15 cellular contexts compared by ENCODE assay signal in the genomic region with DNA sequence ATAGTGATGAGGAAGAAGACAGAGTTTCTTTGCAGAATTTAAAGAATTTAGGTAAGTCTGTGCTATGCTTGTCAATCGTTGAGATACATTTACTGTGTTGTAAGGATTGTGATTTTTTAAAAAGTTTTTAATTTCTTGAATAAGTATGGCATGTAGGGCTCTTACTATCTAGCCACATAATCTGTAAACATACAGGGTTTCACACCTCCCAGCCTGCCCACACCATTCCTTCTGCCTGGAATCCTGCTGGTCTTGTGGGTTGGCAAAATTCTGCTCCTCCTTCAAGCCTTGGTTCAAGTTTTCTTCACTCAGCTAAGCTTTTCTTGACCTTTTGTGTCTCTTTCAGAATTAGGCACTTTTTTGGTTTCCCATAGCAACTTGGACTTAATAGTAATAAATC.
"Had no signal": no experiment of that assay in that cellular context is flagged by ENCODE, and none has a peak within 500 bp of the region (broad histone marks: within the 10 kb centered on the region; RNA-seq: fewer than 3 reads in every experiment).

No MANE protein-coding gene starts in this region.

- H3K27ac ChIP-seq: right lobe of liver, SJSA1, spleen had no signal

- H3K4me3 ChIP-seq: right lobe of liver, SJSA1, spleen had no signal

- ATAC-seq: naive thymus-derived CD8-positive, alpha-beta T cell; stimulated activated naive B cell treated with anti-CD40 and anti-IgM and Interleukin-4, amounts not matched to agents 10 μg/mL and 1 μg/mL and 100 μg/mL, for 72 hours had no signal

- DNase-seq: activated effector memory CD4-positive, alpha-beta T cell treated with Interleukin-2 at 50 U/mL for 16 hours; cerebellar nuclear complex; dermis blood vessel endothelial cell; erythroblast; hypothalamus; midbrain; naive thymus-derived CD8-positive, alpha-beta T cell; spleen; stimulated activated CD4-positive, alpha-beta T cell treated with anti-CD3 and anti-CD28 coated beads, Interleukin-1b, Interleukin-23, amount 100 ng/mL, for 48 hours; stimulated activated naive B cell treated with anti-CD40 and anti-IgM and Interleukin-4, amounts not matched to agents 10 μg/mL and 1 μg/mL and 100 μg/mL, for 72 hours; SW 1271 had no signal

- H3K4me3 Mint-ChIP-seq: naive thymus-derived CD8-positive, alpha-beta T cell; stimulated activated naive B cell treated with anti-CD40 and anti-IgM and Interleukin-4, amounts not matched to agents 10 μg/mL and 1 μg/mL and 100 μg/mL, for 72 hours; T-helper 2 cell treated with Interferon-gamma antibody and Interleukin-4, amounts not matched to agents 5 μg/mL and 100 μg/mL, for 36 hours had no signal

- H3K27me3 Mint-ChIP-seq: brain; naive thymus-derived CD8-positive, alpha-beta T cell; stimulated activated naive B cell treated with anti-CD40 and anti-IgM and Interleukin-4, amounts not matched to agents 10 μg/mL and 1 μg/mL and 100 μg/mL, for 72 hours had no signal

- H3K27me3 ChIP-seq: right lobe of liver, SJSA1, spleen had no signal

- H3K9me3 ChIP-seq: right lobe of liver, SJSA1, spleen had no signal

- H3K27ac Mint-ChIP-seq: stimulated activated naive B cell treated with anti-CD40 and anti-IgM and Interleukin-4, amounts not matched to agents 10 μg/mL and 1 μg/mL and 100 μg/mL, for 72 hours; T-helper 2 cell treated with Interferon-gamma antibody and Interleukin-4, amounts not matched to agents 5 μg/mL and 100 μg/mL, for 36 hours had no signal

- H3K4me1 ChIP-seq: SJSA1 had no signal

- H3K9me3 Mint-ChIP-seq: naive thymus-derived CD8-positive, alpha-beta T cell; stimulated activated naive B cell treated with anti-CD40 and anti-IgM and Interleukin-4, amounts not matched to agents 10 μg/mL and 1 μg/mL and 100 μg/mL, for 72 hours; T-helper 2 cell treated with Interferon-gamma antibody and Interleukin-4, amounts not matched to agents 5 μg/mL and 100 μg/mL, for 36 hours had no signal
